ENCODE assay signal across 9 cellular contexts in genomic region chr4:112119358-112119783, GRCh38. TPM values are rescaled to one million over a fixed set of nuclear protein-coding genes. Genes with fewer than 3 reads are reported as not detected.
A peak's percentile ranks its signal among the peaks of the same experiment; 100 is the strongest.
DNase-seq lines count a peak whose midpoint lies in the region; ATAC-seq and TF ChIP-seq lines count a peak whose summit lies in the region.
"Had no signal": no experiment of that assay in that cellular context is flagged by ENCODE, and none has a peak within 500 bp of the region (broad histone marks: within the 10 kb centered on the region; RNA-seq: fewer than 3 reads in every experiment).

No MANE protein-coding gene starts in this region.

- H3K9me3 Mint-ChIP-seq in effector memory CD8-positive, alpha-beta T cell, result peaks cover 0 to 2% of the 10 kb centered on the region in 2 donors
- H3K9me3 Mint-ChIP-seq in CD14-positive monocyte, result peaks cover 0 to 6% (median 0%) of the 10 kb centered on the region in 7 donors

- H3K27me3 Mint-ChIP-seq in effector memory CD8-positive, alpha-beta T cell, result peaks cover under 1 to 15% of the 10 kb centered on the region in 2 donors
- peaks cover 0 to 6% (median 0%) of the 10 kb centered on the region in 3 donors for H3K27me3 Mint-ChIP-seq in CD14-positive monocyte (ENCODE audit: low read depth in 3 of 3)

- DNase-seq in effector memory CD8-positive, alpha-beta T cell, result no peak
- DNase-seq in head of caudate nucleus (no peak), foreskin keratinocyte (no peak), CD14-positive monocyte (ENCODE audit: low spot score) (no peak), pons (ENCODE audit: low spot score) (no peak)
- DNase-seq: activated gamma-delta T cell had no signal

- peak; percentile 93 for ATAC-seq in GM18870 (IDR thresholded peaks at IDR 0.05; ENCODE audit: unreplicated experiment)
- peak; percentile 74 for ATAC-seq in GM21576 (IDR thresholded peaks at IDR 0.05; ENCODE audit: unreplicated experiment)
- ATAC-seq in HG03457 (IDR thresholded peaks at IDR 0.05; ENCODE audit: unreplicated experiment), result peak; percentile 90
- no peak for ATAC-seq in effector memory CD8-positive, alpha-beta T cell (replicated peaks)
- ATAC-seq in foreskin keratinocyte, result no peak

- peaks cover 0 to 7% of the 10 kb centered on the region in 2 donors for H3K4me1 Mint-ChIP-seq in effector memory CD8-positive, alpha-beta T cell (ENCODE audit: low read depth in 2 of 2)
- peaks cover 2% of the 10 kb centered on the region for H3K4me1 Mint-ChIP-seq in CD14-positive monocyte

- no peaks in the 10 kb centered on the region for H3K4me1 ChIP-seq in foreskin keratinocyte

- H3K4me3 Mint-ChIP-seq in effector memory CD8-positive, alpha-beta T cell, result peak overlapping the region in 1 of 2 donors; percentile 27
- H3K4me3 Mint-ChIP-seq in CD14-positive monocyte, result no peak overlapping the region

- H3K27ac Mint-ChIP-seq in effector memory CD8-positive, alpha-beta T cell, result peak overlapping the region; percentile 17 to 20
- peak overlapping the region in 3 of 7 donors; percentile 45 to 50 (median 48) for H3K27ac Mint-ChIP-seq in CD14-positive monocyte

- no peaks in the 10 kb centered on the region for H3K27me3 ChIP-seq in foreskin keratinocyte

- TF ChIP-seq CTCF in foreskin keratinocyte (conservative IDR thresholded peaks at IDR 0.05) (no peak), CD14-positive monocyte (IDR thresholded peaks at IDR 0.05) (no peak)

- no peak overlapping the region for H3K27ac ChIP-seq in foreskin keratinocyte

- intact Hi-C loops in head of caudate nucleus (cut with DNase I), result no loop called here
- intact Hi-C loops in CD14-positive monocyte (cut with micrococcal nuclease), result no loop called here

- no peaks in the 10 kb centered on the region for H3K36me3 Mint-ChIP-seq in effector memory CD8-positive, alpha-beta T cell (ENCODE audit: insufficient read depth)
- H3K36me3 Mint-ChIP-seq in CD14-positive monocyte, result no peaks in the 10 kb centered on the region

RNA-seq across cellular contexts. Expression of gene FAM241A, which starts 25.9 kb away (rescaled TPM):
- 2.8 TPM in 2 replicates for total RNA-seq in foreskin keratinocyte
- polyA plus RNA-seq in foreskin keratinocyte (1.8 and 2.0 TPM in 2 replicates), CD14-positive monocyte (1 to 10 TPM; 4.8 to 5.5 TPM)

Comparison
In these comparisons a context has a peak if more than half of its experiments do, and no peak if none do; other contexts are left out.
1. ATAC-seq: peak in GM18870 (single experiment), GM21576 (single experiment) and HG03457 (single experiment); none in effector memory CD8-positive, alpha-beta T cell (single experiment) and foreskin keratinocyte (single experiment).